10 cellular contexts compared by ENCODE assay signal in the genomic region with DNA sequence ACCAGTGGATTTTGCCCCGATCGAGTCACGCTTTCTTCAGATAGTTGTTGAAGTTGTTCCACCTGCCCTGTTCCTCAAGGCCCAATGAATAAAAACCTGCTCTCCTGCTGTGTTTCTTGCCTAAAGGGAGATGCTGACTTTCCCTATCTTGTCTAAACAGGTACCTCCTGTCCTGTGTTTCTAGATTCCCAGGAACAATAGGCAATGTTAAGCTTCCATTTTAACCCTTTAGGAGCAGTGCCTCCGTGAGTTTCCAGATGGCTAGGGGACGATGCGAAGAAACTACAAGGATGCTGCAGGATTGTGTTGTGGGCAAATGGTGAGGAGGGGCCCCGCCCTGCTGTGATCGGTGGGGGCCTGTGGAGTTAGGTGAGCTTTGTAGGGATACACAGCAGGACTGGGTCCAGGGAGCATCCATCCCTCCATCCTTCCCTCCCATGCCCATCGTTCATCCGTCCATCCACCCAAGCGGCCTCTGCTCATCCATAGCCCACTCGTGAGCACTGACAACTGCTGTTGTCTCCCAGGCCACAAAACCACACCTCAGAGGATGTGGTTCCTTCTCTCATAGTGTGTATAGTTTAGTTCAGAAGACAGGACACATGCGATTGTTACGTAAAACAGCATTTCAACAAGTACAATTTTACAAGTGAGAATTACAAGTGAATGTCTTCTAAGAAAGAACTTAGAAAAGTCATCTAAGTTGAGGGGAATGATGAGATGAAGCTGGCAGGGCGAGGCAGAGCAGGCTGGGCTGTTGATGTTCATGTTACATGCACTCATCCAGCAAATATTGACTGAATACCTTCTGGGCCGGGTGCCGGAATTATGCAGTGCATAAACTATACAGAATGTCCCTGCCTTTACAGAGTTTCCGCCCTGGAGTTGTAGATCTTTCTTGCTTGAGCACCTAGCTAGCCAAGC. TPM values are rescaled to one million over a fixed set of nuclear protein-coding genes. Genes with fewer than 3 reads are reported as not detected.
A peak's percentile ranks its signal among the peaks of the same experiment; 100 is the strongest.
DNase-seq lines count a peak whose midpoint lies in the region; ATAC-seq, FAIRE-seq and TF ChIP-seq lines count a peak whose summit lies in the region.
"Had no signal": no experiment of that assay in that cellular context is flagged by ENCODE, and none has a peak within 500 bp of the region (broad histone marks: within the 10 kb centered on the region; RNA-seq: fewer than 3 reads in every experiment).

No MANE protein-coding gene starts in this region.

- no peaks in the 10 kb centered on the region for H3K36me3 Mint-ChIP-seq in activated T-cell treated with anti-CD3 and anti-CD28 coated beads, Interleukin-2, amount 50 U/mL, for 4 hours (ENCODE audit: insufficient read depth)

- peak overlapping the region; percentile 20 for H3K4me3 Mint-ChIP-seq in activated T-cell treated with anti-CD3 and anti-CD28 coated beads, Interleukin-2, amount 50 U/mL, for 4 hours

- H3K4me1 ChIP-seq in mucosa of descending colon (ENCODE audit: low read depth), result peaks cover 8% of the 10 kb centered on the region

- peaks cover 50% of the 10 kb centered on the region for H3K4me1 Mint-ChIP-seq in activated T-cell treated with anti-CD3 and anti-CD28 coated beads, Interleukin-2, amount 50 U/mL, for 4 hours (ENCODE audit: low read depth)

- ATAC-seq in activated T-cell treated with anti-CD3 and anti-CD28 coated beads, Interleukin-2, amount 50 U/mL, for 4 hours, result no peak
- ATAC-seq in mucosa of descending colon, result peak; percentile 58
- ATAC-seq: left ventricle myocardium superior had no signal

- no peak for FAIRE-seq in frontal cortex (lab: Jason Lieb, UNC)

- no peak for TF ChIP-seq CTCF in mucosa of descending colon (IDR thresholded peaks at IDR 0.05)

- intact Hi-C loops in mucosa of descending colon (cut with DNase I, micrococcal nuclease), result loop anchor here in 1 of 2 donors (10.0 kb wide), 1 partner anchor 48 kb away; no protein-coding TSS in a partner anchor

- no peaks in the 10 kb centered on the region for H3K9me3 ChIP-seq in mucosa of descending colon

- peak; percentile 36 for DNase-seq in stimulated activated CD4-positive, alpha-beta T cell treated with anti-CD3 and anti-CD28 coated beads, Interleukin-1b, Interleukin-23, amount 100 ng/mL, for 48 hours
- no peak for DNase-seq in stimulated activated CD4-positive, alpha-beta T cell treated with anti-CD3 and anti-CD28 coated beads, Interleukin-4, amount 100 ng/mL, for 1 hour
- DNase-seq in activated T-cell treated with anti-CD3 and anti-CD28 coated beads, Interleukin-2, amount 50 U/mL, for 4 hours, result peak; percentile 16
- DNase-seq in mucosa of descending colon, result peak in 1 of 3 donors; percentile 76
- no peak for DNase-seq in SHP77 treated with DMSO at 0.1 percent for 48 hours (lab: John Stamatoyannopoulos, UW)
- DNase-seq in DMS53 treated with DMSO at 0.1 percent for 48 hours (lab: John Stamatoyannopoulos, UW; ENCODE audit: unreplicated experiment), result no peak
- no peak for DNase-seq in midbrain (lab: John Stamatoyannopoulos, UW)
- DNase-seq in frontal cortex (ENCODE audit: low spot score in 2 of 2), result no peak
- DNase-seq: left ventricle myocardium superior, NCI-H2081 had no signal

- H3K4me3 ChIP-seq in mucosa of descending colon, result no peak overlapping the region

- H3K27me3 Mint-ChIP-seq in activated T-cell treated with anti-CD3 and anti-CD28 coated beads, Interleukin-2, amount 50 U/mL, for 4 hours (ENCODE audit: low read depth), result no peaks in the 10 kb centered on the region

- no peaks in the 10 kb centered on the region for H3K36me3 ChIP-seq in mucosa of descending colon (ENCODE audit: low read depth)

- H3K9me3 Mint-ChIP-seq in activated T-cell treated with anti-CD3 and anti-CD28 coated beads, Interleukin-2, amount 50 U/mL, for 4 hours, result no peaks in the 10 kb centered on the region

RNA-seq across cellular contexts. Expression of a gene that starts 5.2 kb away (rescaled TPM):
- 1 to 10 TPM; 3.2 to 4.6 (median 4.5) TPM for total RNA-seq in activated T-cell treated with anti-CD3 and anti-CD28 coated beads, Interleukin-2, amount 50 U/mL, for 4 hours
- total RNA-seq in mucosa of descending colon (1 to 10 TPM; 1.7 to 3.1 (median 2.1) TPM), frontal cortex (5.7 TPM)

RNA-seq across cellular contexts. Expression of a gene that starts 5.6 kb away (rescaled TPM):
- 1 to 10 TPM; 5.9 to 7.7 (median 6.0) TPM for total RNA-seq in activated T-cell treated with anti-CD3 and anti-CD28 coated beads, Interleukin-2, amount 50 U/mL, for 4 hours
- total RNA-seq in mucosa of descending colon, result under 1 TPM; 0.14 to 0.47 (median 0.34) TPM
- 1.2 TPM for total RNA-seq in frontal cortex
- total RNA-seq: left ventricle myocardium superior had no signal

RNA-seq across cellular contexts. Expression of a gene that starts 48.6 kb away (rescaled TPM):
- total RNA-seq in activated T-cell treated with anti-CD3 and anti-CD28 coated beads, Interleukin-2, amount 50 U/mL, for 4 hours, result 10 to 100 TPM; 62.7 to 74.6 (median 72.8) TPM
- 10 to 100 TPM; 38.0 to 72.0 (median 44.6) TPM for total RNA-seq in mucosa of descending colon
- 75.4 TPM for total RNA-seq in frontal cortex

Comparison
In these comparisons a context has a peak if more than half of its experiments do, and no peak if none do; other contexts are left out.
1. DNase-seq: peak in stimulated activated CD4-positive, alpha-beta T cell treated with anti-CD3 and anti-CD28 coated beads, Interleukin-1b, Interleukin-23, amount 100 ng/mL, for 48 hours (single experiment) and activated T-cell treated with anti-CD3 and anti-CD28 coated beads, Interleukin-2, amount 50 U/mL, for 4 hours (single experiment); none in stimulated activated CD4-positive, alpha-beta T cell treated with anti-CD3 and anti-CD28 coated beads, Interleukin-4, amount 100 ng/mL, for 1 hour (single experiment), SHP77 treated with DMSO at 0.1 percent for 48 hours (single experiment), DMS53 treated with DMSO at 0.1 percent for 48 hours (single experiment), midbrain (single experiment) and frontal cortex (0 of 2).